8 cellular contexts compared by ENCODE assay signal in the genomic region with DNA sequence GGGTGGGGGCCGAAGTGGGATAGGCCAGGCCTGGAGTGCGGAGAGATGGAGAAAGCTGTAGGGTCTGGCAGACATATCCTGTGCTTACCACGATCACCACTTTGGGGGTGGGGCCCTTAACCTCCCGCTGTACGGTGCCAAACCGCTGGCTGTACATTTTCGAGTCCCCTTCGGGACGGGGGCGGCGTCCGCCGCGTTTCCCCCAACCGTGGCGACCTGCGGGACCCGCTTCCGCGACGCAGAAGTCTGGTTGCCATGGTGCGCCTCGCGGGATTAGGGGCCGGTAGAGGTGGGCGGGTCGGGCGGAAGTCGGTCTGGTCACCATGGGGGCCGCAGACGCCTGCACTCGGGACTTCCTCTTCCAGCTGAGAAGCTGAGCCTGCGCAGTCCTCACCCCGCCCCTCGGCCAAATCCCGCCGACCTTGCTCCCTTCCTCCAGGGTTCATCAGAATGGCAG.
DNase-seq lines count a peak whose midpoint lies in the region; ATAC-seq and TF ChIP-seq lines count a peak whose summit lies in the region.

A gene with protein sequence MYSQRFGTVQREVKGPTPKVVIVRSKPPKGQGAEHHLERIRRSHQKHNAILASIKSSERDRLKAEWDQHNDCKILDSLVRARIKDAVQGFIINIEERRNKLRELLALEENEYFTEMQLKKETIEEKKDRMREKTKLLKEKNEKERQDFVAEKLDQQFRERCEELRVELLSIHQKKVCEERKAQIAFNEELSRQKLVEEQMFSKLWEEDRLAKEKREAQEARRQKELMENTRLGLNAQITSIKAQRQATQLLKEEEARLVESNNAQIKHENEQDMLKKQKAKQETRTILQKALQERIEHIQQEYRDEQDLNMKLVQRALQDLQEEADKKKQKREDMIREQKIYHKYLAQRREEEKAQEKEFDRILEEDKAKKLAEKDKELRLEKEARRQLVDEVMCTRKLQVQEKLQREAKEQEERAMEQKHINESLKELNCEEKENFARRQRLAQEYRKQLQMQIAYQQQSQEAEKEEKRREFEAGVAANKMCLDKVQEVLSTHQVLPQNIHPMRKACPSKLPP (minus strand): TSS at position 248 of the 457 bp plus-strand sequence. CDS start 91 bp downstream, at position 157.

- TF ChIP-seq CTCF in AG09319 (IDR thresholded peaks at IDR 0.05; ENCODE audit: low read depth, low read length) (no peak), choroid plexus epithelial cell (conservative IDR thresholded peaks at IDR 0.05; ENCODE audit: low read depth, low read length) (no peak)

- in situ Hi-C loops in GM18951 (cut with MboI; ENCODE audit: low sequenced_read_pairs, unreplicated experiment): no loop called here

- peak; percentile 84 for ATAC-seq in HG03175 (IDR thresholded peaks at IDR 0.05; ENCODE audit: unreplicated experiment)

- DNase-seq in AG09319 (ENCODE audit: extremely low read depth, low read depth) (peak; percentile 60), NCI-H446 (lab: John Stamatoyannopoulos, UW) (peak; percentile 6 to 49), choroid plexus epithelial cell (ENCODE audit: low read depth) (peak; percentile 93), kidney tubule cell (ENCODE audit: low spot score) (peak; percentile 90)
- DNase-seq in activated CD4-positive, alpha-beta T cell treated with anti-CD3 and anti-CD28 coated beads for 1 hour: peak; percentile 66
- DNase-seq in stimulated activated CD4-positive, alpha-beta T cell treated with anti-CD3 and anti-CD28 coated beads, Interleukin-15, amount 100 ng/mL, for 48 hours (ENCODE audit: low read depth in 2 of 2): peak; percentile 75 to 85

- H3K4me3 ChIP-seq in choroid plexus epithelial cell (ENCODE audit: low read depth, low read length): peak within 1 kb of the TSS; percentile 87

- TF ChIP-seq POLR2A in GM18951 (IDR thresholded peaks at IDR 0.05; ENCODE audit: extremely low read depth, insufficient read depth, insufficient read length): peak; percentile 43

Comparison
In these comparisons a context has a peak if more than half of its experiments do, and no peak if none do; other contexts are left out.
1. Peak in every context shown above with its lines: DNase-seq, ATAC-seq and H3K4me3 ChIP-seq.
2. DNase-seq: peak in every context shown above with its lines; median percentile 93 in choroid plexus epithelial cell; 90 in kidney tubule cell; 80 in stimulated activated CD4-positive, alpha-beta T cell treated with anti-CD3 and anti-CD28 coated beads, Interleukin-15, amount 100 ng/mL, for 48 hours; 66 in activated CD4-positive, alpha-beta T cell treated with anti-CD3 and anti-CD28 coated beads for 1 hour; 60 in AG09319; 28 in NCI-H446.